9 cellular contexts compared by ENCODE assay signal in the genomic region with DNA sequence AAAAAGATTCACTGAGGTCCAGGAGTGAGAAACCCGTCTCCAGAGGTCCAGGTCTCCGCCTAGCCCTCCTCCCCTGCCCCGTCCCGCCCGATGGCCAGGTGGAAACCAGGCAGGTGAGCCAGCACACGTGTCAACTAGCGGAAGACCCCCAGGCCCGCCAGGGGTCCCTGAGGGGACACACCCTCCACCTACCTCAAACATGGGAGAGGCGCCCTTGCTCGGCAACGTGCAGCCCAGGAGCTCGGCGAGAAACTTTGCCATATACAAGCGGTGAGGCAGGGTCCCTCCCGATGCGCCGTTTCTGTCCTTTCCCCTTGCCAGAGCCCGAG.
DNase-seq lines count a peak whose midpoint lies in the region; ATAC-seq and TF ChIP-seq lines count a peak whose summit lies in the region.
"Had no signal": no experiment of that assay in that cellular context is flagged by ENCODE, and none has a peak within 500 bp of the region (broad histone marks: within the 10 kb centered on the region; RNA-seq: fewer than 3 reads in every experiment).

No MANE protein-coding gene starts in this region.

- DNase-seq in CD14-positive monocyte (ENCODE audit: low spot score) (no peak), SK-N-MC (ENCODE audit: low read depth, low spot score) (no peak), left ventricle myocardium inferior (no peak), progenitor cell of endocrine pancreas (ENCODE audit: low spot score, unreplicated experiment) (no peak), H4 (ENCODE audit: low spot score) (no peak), HCEC 1CT (no peak), NCI-H128 (lab: John Stamatoyannopoulos, UW; ENCODE audit: unreplicated experiment) (no peak)

- no peaks in the 10 kb centered on the region for H3K9me3 ChIP-seq in SK-N-MC (ENCODE audit: low read depth, low read length)
- H3K9me3 ChIP-seq in left ventricle myocardium inferior (replicated peaks): no peaks in the 10 kb centered on the region

- peaks cover 95% of the 10 kb centered on the region for H3K27me3 ChIP-seq in left ventricle myocardium inferior (ENCODE audit: low read depth)

- intact Hi-C loops in CD14-positive monocyte (cut with micrococcal nuclease): no loop called here
- intact Hi-C loops in left ventricle myocardium inferior (cut with micrococcal nuclease): no loop called here

- H3K9me3 Mint-ChIP-seq in CD14-positive monocyte (peaks cover 0 to 8% (median 0%) of the 10 kb centered on the region in 7 donors), progenitor cell of endocrine pancreas (ENCODE audit: low read depth) (no peaks in the 10 kb centered on the region)
- H3K9me3 Mint-ChIP-seq: memory B cell had no signal

- H3K36me3 Mint-ChIP-seq in CD14-positive monocyte (peaks cover 0 to 4% of the 10 kb centered on the region in 2 donors), progenitor cell of endocrine pancreas (ENCODE audit: insufficient read depth) (no peaks in the 10 kb centered on the region)
- H3K36me3 Mint-ChIP-seq: memory B cell had no signal

- TF ChIP-seq CTCF in CD14-positive monocyte (IDR thresholded peaks at IDR 0.05) (no peak), left ventricle myocardium inferior (IDR thresholded peaks at IDR 0.05; ENCODE audit: borderline replicate concordance) (no peak), progenitor cell of endocrine pancreas (IDR thresholded peaks at IDR 0.05; ENCODE audit: unreplicated experiment) (no peak)

- H3K27me3 Mint-ChIP-seq in CD14-positive monocyte (ENCODE audit: low read depth in 3 of 3): peaks cover 28 to 43% (median 39%) of the 10 kb centered on the region in 3 donors
- peaks cover 60% of the 10 kb centered on the region for H3K27me3 Mint-ChIP-seq in progenitor cell of endocrine pancreas

- H3K4me3 ChIP-seq in SK-N-MC (peak overlapping the region; percentile 82), left ventricle myocardium inferior (peak overlapping the region; percentile 65)

- H3K36me3 ChIP-seq in SK-N-MC (ENCODE audit: insufficient read depth, low read length) (no peaks in the 10 kb centered on the region), left ventricle myocardium inferior (no peaks in the 10 kb centered on the region)

- H3K27ac ChIP-seq in SK-N-MC (no peak overlapping the region), left ventricle myocardium inferior (replicated peaks) (no peak overlapping the region)

- H3K4me3 Mint-ChIP-seq in CD14-positive monocyte: peak overlapping the region; percentile 67 to 79
- H3K4me3 Mint-ChIP-seq in progenitor cell of endocrine pancreas (ENCODE audit: low read depth): peak overlapping the region; percentile 68

- peaks cover 14% of the 10 kb centered on the region for H3K4me1 ChIP-seq in left ventricle myocardium inferior

- H3K4me1 Mint-ChIP-seq in CD14-positive monocyte: peaks cover 27% of the 10 kb centered on the region
- H3K4me1 Mint-ChIP-seq in progenitor cell of endocrine pancreas (ENCODE audit: low read depth): peaks cover 8% of the 10 kb centered on the region
- H3K4me1 Mint-ChIP-seq: memory B cell had no signal

- ATAC-seq in HG03135 (IDR thresholded peaks at IDR 0.05; ENCODE audit: unreplicated experiment): no peak

- H3K27ac Mint-ChIP-seq in CD14-positive monocyte (no peak overlapping the region), progenitor cell of endocrine pancreas (peak overlapping the region; percentile 81)
- H3K27ac Mint-ChIP-seq: memory B cell had no signal

- H3K9ac ChIP-seq in SK-N-MC (ENCODE audit: insufficient read length): no peak overlapping the region
